In the genomic region with DNA sequence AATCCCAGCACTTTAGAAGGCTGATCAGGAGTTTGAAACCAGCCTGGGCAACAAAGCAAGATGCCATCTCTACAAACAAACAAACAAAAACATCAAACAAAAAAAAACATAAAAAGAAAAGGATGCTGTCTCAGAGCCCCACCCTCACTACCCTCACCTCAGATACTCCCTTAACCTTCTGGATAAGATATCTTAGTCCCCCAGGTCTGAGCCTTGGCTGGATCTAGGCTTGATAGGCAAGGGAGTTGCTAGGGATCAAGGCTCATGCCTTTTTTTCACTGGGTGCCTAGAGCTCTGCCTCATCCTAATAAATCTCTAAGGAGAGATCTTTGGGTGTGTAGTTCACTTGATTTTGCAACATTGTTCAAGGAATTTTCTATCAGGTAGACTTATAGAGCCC, we compare ENCODE assay signal across 27 cellular contexts. TPM values are rescaled to one million over a fixed set of nuclear protein-coding genes. Genes with fewer than 3 reads are reported as not detected.
"Had no signal": no experiment of that assay in that cellular context is flagged by ENCODE, and none has a peak within 500 bp of the region (broad histone marks: within the 10 kb centered on the region; RNA-seq: fewer than 3 reads in every experiment).

No MANE protein-coding gene starts in this region.

- H3K9me3 Mint-ChIP-seq: activated B cell treated with CpG ODN at 0.5 μM for 24 hours; natural killer cell treated with Interleukin-12 subunit alpha and Interleukin-12 subunit beta and Interleukin-15 and Interleukin-18, amount 100 ng/mL, for 72 hours; stimulated activated naive CD8-positive, alpha-beta T cell treated with anti-CD3 and anti-CD28 coated beads, Interleukin-15, amount 100 ng/mL, for 72 hours had no signal

- H3K36me3 ChIP-seq: ovary, uterus had no signal

- FAIRE-seq: endometrium, kidney had no signal

- H3K4me3 ChIP-seq: cardiac muscle cell, heart right ventricle, lower lobe of right lung, ovary, psoas muscle, right atrium auricular region, tibial nerve, uterus had no signal

- H3K4me3 Mint-ChIP-seq: activated B cell treated with CpG ODN at 0.5 μM for 24 hours; activated CD4-positive, alpha-beta T cell treated with anti-CD3 and anti-CD28 coated beads for 36 hours; activated naive CD8-positive, alpha-beta T cell treated with anti-CD3 and anti-CD28 coated beads, Interleukin-2, amount 10 ng/mL, durations not matched to agents 7 days and 5 days; natural killer cell treated with Interleukin-12 subunit alpha and Interleukin-12 subunit beta and Interleukin-15 and Interleukin-18, amount 100 ng/mL, for 72 hours; stimulated activated naive CD8-positive, alpha-beta T cell treated with anti-CD3 and anti-CD28 coated beads, Interleukin-15, amount 100 ng/mL, for 72 hours had no signal

- H3K27ac Mint-ChIP-seq: activated B cell treated with CpG ODN at 0.5 μM for 24 hours; activated CD4-positive, alpha-beta T cell treated with anti-CD3 and anti-CD28 coated beads for 36 hours; activated naive CD8-positive, alpha-beta T cell treated with anti-CD3 and anti-CD28 coated beads, Interleukin-2, amount 10 ng/mL, durations not matched to agents 7 days and 5 days had no signal

- H3K27me3 Mint-ChIP-seq: activated B cell treated with CpG ODN at 0.5 μM for 24 hours; activated CD4-positive, alpha-beta T cell treated with anti-CD3 and anti-CD28 coated beads for 36 hours; activated naive CD8-positive, alpha-beta T cell treated with anti-CD3 and anti-CD28 coated beads, Interleukin-2, amount 10 ng/mL, durations not matched to agents 7 days and 5 days; natural killer cell treated with Interleukin-12 subunit alpha and Interleukin-12 subunit beta and Interleukin-15 and Interleukin-18, amount 100 ng/mL, for 72 hours; stimulated activated naive CD8-positive, alpha-beta T cell treated with anti-CD3 and anti-CD28 coated beads, Interleukin-15, amount 100 ng/mL, for 72 hours had no signal

- DNase-seq: activated B cell treated with CpG ODN at 0.5 μM for 24 hours; activated CD4-positive, alpha-beta T cell treated with anti-CD3 and anti-CD28 coated beads for 36 hours; activated CD4-positive, alpha-beta T cell treated with anti-CD3 and anti-CD28 coated beads, Interleukin-2, amount 50 U/mL, for 4 hours; activated CD8-positive, alpha-beta memory T cell treated with anti-CD3 and anti-CD28 coated beads for 24 hours; activated CD8-positive, alpha-beta memory T cell treated with anti-CD3 and anti-CD28 coated beads, Interleukin-2, amount 50 U/mL, for 4 hours; activated effector memory CD4-positive, alpha-beta T cell treated with anti-CD3 and anti-CD28 coated beads, Interleukin-2, amount 50 U/mL, for 16 hours; activated naive CD8-positive, alpha-beta T cell treated with anti-CD3 and anti-CD28 coated beads, Interleukin-2, amount 10 ng/mL, durations not matched to agents 7 days and 5 days; amygdala; foreskin fibroblast; heart right ventricle; kidney; lower lobe of right lung; ovary; psoas muscle; stimulated activated CD4-positive, alpha-beta T cell treated with anti-CD3 and anti-CD28 coated beads, Interleukin-4, amount 100 ng/mL, for 24 hours; stimulated activated naive CD8-positive, alpha-beta T cell treated with anti-CD3 and anti-CD28 coated beads, Interleukin-15, amount 100 ng/mL, for 72 hours; T-helper 1 cell; T-helper 9 cell; uterus had no signal

- H3K4me1 ChIP-seq: psoas muscle, right atrium auricular region, tibial nerve, uterus had no signal

- ATAC-seq: activated CD4-positive, alpha-beta T cell treated with anti-CD3 and anti-CD28 coated beads for 36 hours; heart right ventricle; lower lobe of right lung; natural killer cell treated with Interleukin-12 subunit alpha and Interleukin-12 subunit beta and Interleukin-15 and Interleukin-18, amount 100 ng/mL, for 72 hours; psoas muscle; stimulated activated naive CD8-positive, alpha-beta T cell treated with anti-CD3 and anti-CD28 coated beads, Interleukin-15, amount 100 ng/mL, for 72 hours had no signal

- H3K27ac ChIP-seq: cardiac muscle cell, heart right ventricle, lower lobe of right lung, neutrophil, ovary, psoas muscle, right atrium auricular region, tibial nerve, uterus had no signal

- H3K27me3 ChIP-seq: cardiac muscle cell, heart right ventricle, neutrophil, ovary, right atrium auricular region, tibial nerve, uterus had no signal

- H3K9me3 ChIP-seq: heart right ventricle, lower lobe of right lung, neutrophil, ovary, psoas muscle, right atrium auricular region, tibial nerve, uterus had no signal

RNA-seq across cellular contexts. Expression of a gene that starts 48.3 kb away (rescaled TPM):
- total RNA-seq: chondrocyte, fibroblast of lung had no signal
- polyA plus RNA-seq: cardiac muscle cell, fibroblast of lung had no signal
